Comparison of ENCODE assay signal across 1 cellular context in the genomic region with DNA sequence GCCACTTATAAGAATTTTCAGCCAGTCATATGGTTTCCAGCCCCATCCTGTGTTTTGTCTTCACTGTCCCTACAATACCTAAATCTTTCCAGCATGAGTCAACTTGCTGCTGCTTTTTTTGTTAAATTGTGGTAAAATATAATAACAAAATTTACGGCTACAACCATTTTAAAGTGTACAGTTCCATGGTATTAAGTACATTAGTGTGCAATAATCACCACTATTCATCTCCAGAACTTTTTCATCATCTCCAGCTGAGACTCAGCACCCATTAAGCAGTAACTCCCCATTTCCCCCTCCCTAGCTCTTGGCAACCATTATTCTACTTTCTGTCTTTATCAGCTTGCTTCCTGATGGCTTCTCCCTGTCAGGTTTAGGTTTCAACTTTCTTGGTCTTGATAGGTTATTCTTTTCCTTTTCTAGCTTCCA.
TF ChIP-seq lines count a peak whose summit lies in the region.

No MANE protein-coding gene starts in this region.

TF ChIP-seq in WTC11, 78 proteins besides CTCF, POLR2A, EP300 and RAD21 (continued from another document):
- TF ChIP-seq EMX1 (CRISPR knock-in tag; IDR thresholded peaks at IDR 0.05) (no peak), ZNF317 (CRISPR knock-in tag; IDR thresholded peaks at IDR 0.05; ENCODE audit: borderline replicate concordance, low read depth) (no peak), SP1 (CRISPR knock-in tag; conservative IDR thresholded peaks at IDR 0.05) (no peak), GABPB1 (CRISPR knock-in tag; IDR thresholded peaks at IDR 0.05) (no peak), ZNF263 (CRISPR knock-in tag; IDR thresholded peaks at IDR 0.05; ENCODE audit: low read depth) (no peak), PRRX2 (CRISPR knock-in tag; IDR thresholded peaks at IDR 0.05) (no peak), NFYB (CRISPR knock-in tag; conservative IDR thresholded peaks at IDR 0.05; ENCODE audit: low read depth) (no peak), JUN (CRISPR knock-in tag; IDR thresholded peaks at IDR 0.05) (no peak)
- TF ChIP-seq, protein P1, sequence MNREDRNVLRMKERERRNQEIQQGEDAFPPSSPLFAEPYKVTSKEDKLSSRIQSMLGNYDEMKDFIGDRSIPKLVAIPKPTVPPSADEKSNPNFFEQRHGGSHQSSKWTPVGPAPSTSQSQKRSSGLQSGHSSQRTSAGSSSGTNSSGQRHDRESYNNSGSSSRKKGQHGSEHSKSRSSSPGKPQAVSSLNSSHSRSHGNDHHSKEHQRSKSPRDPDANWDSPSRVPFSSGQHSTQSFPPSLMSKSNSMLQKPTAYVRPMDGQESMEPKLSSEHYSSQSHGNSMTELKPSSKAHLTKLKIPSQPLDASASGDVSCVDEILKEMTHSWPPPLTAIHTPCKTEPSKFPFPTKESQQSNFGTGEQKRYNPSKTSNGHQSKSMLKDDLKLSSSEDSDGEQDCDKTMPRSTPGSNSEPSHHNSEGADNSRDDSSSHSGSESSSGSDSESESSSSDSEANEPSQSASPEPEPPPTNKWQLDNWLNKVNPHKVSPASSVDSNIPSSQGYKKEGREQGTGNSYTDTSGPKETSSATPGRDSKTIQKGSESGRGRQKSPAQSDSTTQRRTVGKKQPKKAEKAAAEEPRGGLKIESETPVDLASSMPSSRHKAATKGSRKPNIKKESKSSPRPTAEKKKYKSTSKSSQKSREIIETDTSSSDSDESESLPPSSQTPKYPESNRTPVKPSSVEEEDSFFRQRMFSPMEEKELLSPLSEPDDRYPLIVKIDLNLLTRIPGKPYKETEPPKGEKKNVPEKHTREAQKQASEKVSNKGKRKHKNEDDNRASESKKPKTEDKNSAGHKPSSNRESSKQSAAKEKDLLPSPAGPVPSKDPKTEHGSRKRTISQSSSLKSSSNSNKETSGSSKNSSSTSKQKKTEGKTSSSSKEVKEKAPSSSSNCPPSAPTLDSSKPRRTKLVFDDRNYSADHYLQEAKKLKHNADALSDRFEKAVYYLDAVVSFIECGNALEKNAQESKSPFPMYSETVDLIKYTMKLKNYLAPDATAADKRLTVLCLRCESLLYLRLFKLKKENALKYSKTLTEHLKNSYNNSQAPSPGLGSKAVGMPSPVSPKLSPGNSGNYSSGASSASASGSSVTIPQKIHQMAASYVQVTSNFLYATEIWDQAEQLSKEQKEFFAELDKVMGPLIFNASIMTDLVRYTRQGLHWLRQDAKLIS (CRISPR knock-in tag; IDR thresholded peaks at IDR 0.05; ENCODE audit: borderline replicate concordance), result no peak
- TF ChIP-seq, protein P2, sequence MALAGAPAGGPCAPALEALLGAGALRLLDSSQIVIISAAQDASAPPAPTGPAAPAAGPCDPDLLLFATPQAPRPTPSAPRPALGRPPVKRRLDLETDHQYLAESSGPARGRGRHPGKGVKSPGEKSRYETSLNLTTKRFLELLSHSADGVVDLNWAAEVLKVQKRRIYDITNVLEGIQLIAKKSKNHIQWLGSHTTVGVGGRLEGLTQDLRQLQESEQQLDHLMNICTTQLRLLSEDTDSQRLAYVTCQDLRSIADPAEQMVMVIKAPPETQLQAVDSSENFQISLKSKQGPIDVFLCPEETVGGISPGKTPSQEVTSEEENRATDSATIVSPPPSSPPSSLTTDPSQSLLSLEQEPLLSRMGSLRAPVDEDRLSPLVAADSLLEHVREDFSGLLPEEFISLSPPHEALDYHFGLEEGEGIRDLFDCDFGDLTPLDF (CRISPR knock-in tag; IDR thresholded peaks at IDR 0.05), result no peak
- TF ChIP-seq, protein P3, sequence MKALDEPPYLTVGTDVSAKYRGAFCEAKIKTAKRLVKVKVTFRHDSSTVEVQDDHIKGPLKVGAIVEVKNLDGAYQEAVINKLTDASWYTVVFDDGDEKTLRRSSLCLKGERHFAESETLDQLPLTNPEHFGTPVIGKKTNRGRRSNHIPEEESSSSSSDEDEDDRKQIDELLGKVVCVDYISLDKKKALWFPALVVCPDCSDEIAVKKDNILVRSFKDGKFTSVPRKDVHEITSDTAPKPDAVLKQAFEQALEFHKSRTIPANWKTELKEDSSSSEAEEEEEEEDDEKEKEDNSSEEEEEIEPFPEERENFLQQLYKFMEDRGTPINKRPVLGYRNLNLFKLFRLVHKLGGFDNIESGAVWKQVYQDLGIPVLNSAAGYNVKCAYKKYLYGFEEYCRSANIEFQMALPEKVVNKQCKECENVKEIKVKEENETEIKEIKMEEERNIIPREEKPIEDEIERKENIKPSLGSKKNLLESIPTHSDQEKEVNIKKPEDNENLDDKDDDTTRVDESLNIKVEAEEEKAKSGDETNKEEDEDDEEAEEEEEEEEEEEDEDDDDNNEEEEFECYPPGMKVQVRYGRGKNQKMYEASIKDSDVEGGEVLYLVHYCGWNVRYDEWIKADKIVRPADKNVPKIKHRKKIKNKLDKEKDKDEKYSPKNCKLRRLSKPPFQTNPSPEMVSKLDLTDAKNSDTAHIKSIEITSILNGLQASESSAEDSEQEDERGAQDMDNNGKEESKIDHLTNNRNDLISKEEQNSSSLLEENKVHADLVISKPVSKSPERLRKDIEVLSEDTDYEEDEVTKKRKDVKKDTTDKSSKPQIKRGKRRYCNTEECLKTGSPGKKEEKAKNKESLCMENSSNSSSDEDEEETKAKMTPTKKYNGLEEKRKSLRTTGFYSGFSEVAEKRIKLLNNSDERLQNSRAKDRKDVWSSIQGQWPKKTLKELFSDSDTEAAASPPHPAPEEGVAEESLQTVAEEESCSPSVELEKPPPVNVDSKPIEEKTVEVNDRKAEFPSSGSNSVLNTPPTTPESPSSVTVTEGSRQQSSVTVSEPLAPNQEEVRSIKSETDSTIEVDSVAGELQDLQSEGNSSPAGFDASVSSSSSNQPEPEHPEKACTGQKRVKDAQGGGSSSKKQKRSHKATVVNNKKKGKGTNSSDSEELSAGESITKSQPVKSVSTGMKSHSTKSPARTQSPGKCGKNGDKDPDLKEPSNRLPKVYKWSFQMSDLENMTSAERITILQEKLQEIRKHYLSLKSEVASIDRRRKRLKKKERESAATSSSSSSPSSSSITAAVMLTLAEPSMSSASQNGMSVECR (CRISPR knock-in tag; IDR thresholded peaks at IDR 0.05; ENCODE audit: borderline replicate concordance), result no peak
